ENCODE assay signal across 8 cellular contexts in genomic region chr14:99946652-99947489, GRCh38.
DNase-seq lines count a peak whose midpoint lies in the region; ATAC-seq and TF ChIP-seq lines count a peak whose summit lies in the region.
"Had no signal": no experiment of that assay in that cellular context is flagged by ENCODE, and none has a peak within 500 bp of the region (broad histone marks: within the 10 kb centered on the region; RNA-seq: fewer than 3 reads in every experiment).

No MANE protein-coding gene starts in this region.

- 21 to 30% (median 24%) methylated on average over 28 to 33 of the region's 33 CpGs for WGBS in spleen, 5 donors

- H3K4me3 ChIP-seq in spleen, result peak overlapping the region in 4 of 8 donors; percentile 7 to 53 (median 18)

- DNase-seq in OCI-M1 (lab: John Stamatoyannopoulos, UW), result peak; percentile 5
- peak; percentile 43 for DNase-seq in activated gamma-delta T cell treated with anti-CD3 and anti-CD28 coated beads, Interleukin-2, amount 50 U/mL, for 16 hours (ENCODE audit: low read depth)
- DNase-seq in left ventricle myocardium superior, result no peak
- no peak for DNase-seq in spleen
- no peak for DNase-seq in NK-92 treated with Interleukin-12 subunit alpha and Interleukin-12 subunit beta, amount 100 ng/mL, for 24 hours (lab: John Stamatoyannopoulos, UW)

- no peaks in the 10 kb centered on the region for H3K9me3 ChIP-seq in spleen

- ATAC-seq in GM18511 (IDR thresholded peaks at IDR 0.05; ENCODE audit: unreplicated experiment) (peak; percentile 80), HG03045 (IDR thresholded peaks at IDR 0.05; ENCODE audit: unreplicated experiment) (peak; percentile 50), left ventricle myocardium superior (peak; percentile 75)

- peaks cover 0 to 60% (median 16%) of the 10 kb centered on the region in 7 donors for H3K27me3 ChIP-seq in spleen (replicated peaks in 1 of 7)

- peak; percentile 34 to 91 (median 84) for TF ChIP-seq CTCF in spleen (IDR thresholded peaks at IDR 0.05 in 8 of 11, conservative IDR thresholded peaks at IDR 0.05 in 3 of 11)

- no peak for TF ChIP-seq POLR2A in spleen (IDR thresholded peaks at IDR 0.05)

- intact Hi-C loops in left ventricle myocardium superior (cut with micrococcal nuclease), result no loop called here
- intact Hi-C loops in spleen (cut with DNase I; ENCODE audit: low total_unique reads), result no loop called here

- peaks cover 5 to 18% (median 13%) of the 10 kb centered on the region in 6 donors for H3K4me1 ChIP-seq in spleen

- H3K27ac ChIP-seq in spleen, result no peak overlapping the region
- H3K27ac ChIP-seq: epithelial cell of prostate had no signal

- H3K36me3 ChIP-seq in spleen, result no peaks in the 10 kb centered on the region

Comparison
In these comparisons a context has a peak if more than half of its experiments do, and no peak if none do; other contexts are left out.
1. DNase-seq: peak in OCI-M1 (single experiment) and activated gamma-delta T cell treated with anti-CD3 and anti-CD28 coated beads, Interleukin-2, amount 50 U/mL, for 16 hours (single experiment); none in left ventricle myocardium superior (single experiment), spleen (single experiment) and NK-92 treated with Interleukin-12 subunit alpha and Interleukin-12 subunit beta, amount 100 ng/mL, for 24 hours (single experiment).
2. Peak in every context shown above with its lines, with median percentiles within 50 percentile points of each other: ATAC-seq.